In the genomic region with DNA sequence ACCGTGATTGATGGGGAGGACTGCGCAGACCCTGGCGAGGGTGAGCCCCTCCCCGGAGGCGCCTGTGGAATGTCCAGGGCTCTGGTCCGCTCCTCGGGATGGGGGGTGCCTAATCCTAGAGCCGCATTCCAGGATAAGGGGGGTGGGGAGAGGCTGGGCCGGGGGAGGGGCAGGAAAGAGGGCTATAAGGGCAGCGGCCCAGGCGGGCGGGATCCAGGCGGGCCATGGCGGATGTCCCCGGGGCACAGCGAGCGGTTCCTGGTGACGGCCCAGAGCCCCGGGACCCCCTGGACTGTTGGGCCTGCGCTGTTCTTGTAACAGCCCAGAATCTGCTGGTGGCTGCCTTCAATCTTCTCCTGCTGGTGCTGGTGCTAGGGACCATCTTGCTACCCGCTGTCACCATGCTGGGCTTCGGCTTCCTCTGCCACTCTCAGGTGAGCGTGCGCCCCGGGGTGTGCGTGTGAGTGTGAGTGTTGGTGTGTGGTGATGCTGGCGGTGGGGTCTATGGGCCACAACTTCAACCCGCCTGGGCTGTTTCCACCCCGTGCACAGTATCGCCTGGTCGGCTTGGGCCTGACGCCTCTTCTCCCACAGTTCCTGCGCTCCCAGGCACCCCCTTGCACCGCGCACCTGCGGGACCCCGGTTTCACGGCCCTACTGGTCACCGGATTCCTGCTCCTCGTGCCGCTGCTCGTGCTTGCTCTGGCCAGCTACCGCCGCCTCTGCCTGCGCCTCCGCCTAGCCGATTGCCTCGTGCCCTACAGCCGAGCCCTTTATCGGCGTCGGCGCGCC, we compare ENCODE assay signal across 8 cellular contexts. TPM values are rescaled to one million over a fixed set of nuclear protein-coding genes. Genes with fewer than 3 reads are reported as not detected.
DNase-seq lines count a peak whose midpoint lies in the region; ATAC-seq, FAIRE-seq and TF ChIP-seq lines count a peak whose summit lies in the region.

A gene with protein sequence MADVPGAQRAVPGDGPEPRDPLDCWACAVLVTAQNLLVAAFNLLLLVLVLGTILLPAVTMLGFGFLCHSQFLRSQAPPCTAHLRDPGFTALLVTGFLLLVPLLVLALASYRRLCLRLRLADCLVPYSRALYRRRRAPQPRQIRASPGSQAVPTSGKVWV (plus strand): TSS at position 216 of the 792 bp plus-strand sequence. CDS start 9 bp downstream, at position 225.

- H3K4me3 ChIP-seq in cardiac muscle cell: peak within 1 kb of the TSS; percentile 58
- peak within 1 kb of the TSS in 1 of 2 donors; percentile 54 for H3K4me3 ChIP-seq in prostate gland

- POLR2A ChIA-PET in WTC11 (lab: Charles Lee): no interaction called here

- H3K27me3 Mint-ChIP-seq in WTC11 (ENCODE audit: low read depth): peaks cover 30% of the 10 kb centered on the region

- H3K36me3 Mint-ChIP-seq in WTC11: peaks cover 6% of the 10 kb centered on the region

- H3K27ac ChIP-seq in cardiac muscle cell: peak within 1 kb of the TSS; percentile 18
- H3K27ac ChIP-seq in prostate gland: peak within 1 kb of the TSS; percentile 80 to 92

- intact Hi-C loops in prostate gland (cut with DNase I): no loop called here

- no peak for ATAC-seq in WTC11

- H3K4me3 Mint-ChIP-seq in WTC11: peak within 1 kb of the TSS; percentile 63

- H3K36me3 ChIP-seq in cardiac muscle cell: peaks cover 16% of the 10 kb centered on the region
- peaks cover 0 to 10% of the 10 kb centered on the region in 2 donors for H3K36me3 ChIP-seq in prostate gland

- H3K27ac Mint-ChIP-seq in WTC11: no peak within 1 kb of the TSS

- no peak for TF ChIP-seq POLR2A in GM12891 (IDR thresholded peaks at IDR 0.05; ENCODE audit: low read depth, low read length)
- no peak for TF ChIP-seq POLR2A in prostate gland (IDR thresholded peaks at IDR 0.05)

- DNase-seq in GM12891 (ENCODE audit: insufficient read length, low spot score) (no peak), WTC11 (ENCODE audit: low spot score) (peak; percentile 72), cardiac muscle cell (ENCODE audit: low read depth in 1 of 2, low spot score in 1 of 2) (peak; percentile 27 to 87), prostate gland (ENCODE audit: low spot score) (no peak), NCI-H2081 treated with DMSO at 0.1 percent for 48 hours (lab: John Stamatoyannopoulos, UW) (no peak), NCI-H1105 (lab: John Stamatoyannopoulos, UW) (no peak), activated gamma-delta T cell treated with Interleukin-2 at 50 U/mL for 16 hours (no peak)
- DNase-seq in effector CD8-positive, alpha-beta T cell (lab: John Stamatoyannopoulos, UW): no peak

- H3K27me3 ChIP-seq in cardiac muscle cell: no peaks in the 10 kb centered on the region
- H3K27me3 ChIP-seq in prostate gland (replicated peaks; ENCODE audit: insufficient read depth): no peaks in the 10 kb centered on the region

- H3K4me1 Mint-ChIP-seq in WTC11: peaks cover 36% of the 10 kb centered on the region

- no peaks in the 10 kb centered on the region for H3K9me3 ChIP-seq in cardiac muscle cell (ENCODE audit: low read depth)
- no peaks in the 10 kb centered on the region for H3K9me3 ChIP-seq in prostate gland

- WGBS in prostate gland: 75% methylated on average over 54 of the region's 54 CpGs

- CTCF ChIA-PET in WTC11 (lab: Charles Lee): interaction anchor here (0.7 to 3.1 kb wide), 4 partner anchors 19 to 224 kb away, joined by 3 to 63 read pairs (median 12); a partner anchor contains a TSS

- TF ChIP-seq CTCF in WTC11 (IDR thresholded peaks at IDR 0.05) (no peak), cardiac muscle cell (IDR thresholded peaks at IDR 0.05; ENCODE audit: low read depth, low read length) (no peak), prostate gland (IDR thresholded peaks at IDR 0.05) (no peak)

- H3K4me1 ChIP-seq in cardiac muscle cell (ENCODE audit: low read depth) (peaks cover 27% of the 10 kb centered on the region), prostate gland (replicated peaks) (peaks cover 12% of the 10 kb centered on the region)

- no peak for FAIRE-seq in GM12891 (lab: Jason Lieb, UNC)

- no peaks in the 10 kb centered on the region for H3K9me3 Mint-ChIP-seq in WTC11

TF ChIP-seq in GM12891, 5 proteins besides CTCF, POLR2A, EP300 and RAD21:
- no peak for TF ChIP-seq TAF1 (IDR thresholded peaks at IDR 0.05; ENCODE audit: low read depth, low read length)
- TF ChIP-seq POLR2AphosphoS5 (IDR thresholded peaks at IDR 0.05; ENCODE audit: low read depth, low read length): 0 out of 2 replicates have a peak, but pooled peaks have one; percentile 33

TF ChIP-seq in WTC11, 78 proteins besides CTCF, POLR2A, EP300 and RAD21 (continues in another document):
- TF ChIP-seq TEAD1 (CRISPR knock-in tag; IDR thresholded peaks at IDR 0.05) (0 out of 2 replicates have a peak, but pooled peaks have one; percentile 9), ZNF423 (CRISPR knock-in tag; IDR thresholded peaks at IDR 0.05) (peak; percentile 35; the same call in 1 of the 2 replicates), ZNF138 (CRISPR knock-in tag; conservative IDR thresholded peaks at IDR 0.05) (no peak), RORB (CRISPR knock-in tag; IDR thresholded peaks at IDR 0.05) (no peak), SP1 (CRISPR knock-in tag; conservative IDR thresholded peaks at IDR 0.05) (peak; percentile 55; the same call in 1 of the 2 replicates), CBFB (CRISPR knock-in tag; IDR thresholded peaks at IDR 0.05; ENCODE audit: low read depth) (no peak), TP53 (CRISPR knock-in tag; IDR thresholded peaks at IDR 0.05) (no peak; the same call in 1 of the 2 replicates), CREB1 (CRISPR knock-in tag; IDR thresholded peaks at IDR 0.05) (no peak), NR1H2 (CRISPR knock-in tag; IDR thresholded peaks at IDR 0.05) (no peak), ZNF263 (CRISPR knock-in tag; IDR thresholded peaks at IDR 0.05; ENCODE audit: low read depth) (no peak), RELA (CRISPR knock-in tag; IDR thresholded peaks at IDR 0.05; ENCODE audit: borderline replicate concordance) (peak; percentile 22; the same call in 1 of the 2 replicates), OVOL2 (CRISPR knock-in tag; IDR thresholded peaks at IDR 0.05; ENCODE audit: borderline replicate concordance) (no peak)
- TF ChIP-seq, protein P1, sequence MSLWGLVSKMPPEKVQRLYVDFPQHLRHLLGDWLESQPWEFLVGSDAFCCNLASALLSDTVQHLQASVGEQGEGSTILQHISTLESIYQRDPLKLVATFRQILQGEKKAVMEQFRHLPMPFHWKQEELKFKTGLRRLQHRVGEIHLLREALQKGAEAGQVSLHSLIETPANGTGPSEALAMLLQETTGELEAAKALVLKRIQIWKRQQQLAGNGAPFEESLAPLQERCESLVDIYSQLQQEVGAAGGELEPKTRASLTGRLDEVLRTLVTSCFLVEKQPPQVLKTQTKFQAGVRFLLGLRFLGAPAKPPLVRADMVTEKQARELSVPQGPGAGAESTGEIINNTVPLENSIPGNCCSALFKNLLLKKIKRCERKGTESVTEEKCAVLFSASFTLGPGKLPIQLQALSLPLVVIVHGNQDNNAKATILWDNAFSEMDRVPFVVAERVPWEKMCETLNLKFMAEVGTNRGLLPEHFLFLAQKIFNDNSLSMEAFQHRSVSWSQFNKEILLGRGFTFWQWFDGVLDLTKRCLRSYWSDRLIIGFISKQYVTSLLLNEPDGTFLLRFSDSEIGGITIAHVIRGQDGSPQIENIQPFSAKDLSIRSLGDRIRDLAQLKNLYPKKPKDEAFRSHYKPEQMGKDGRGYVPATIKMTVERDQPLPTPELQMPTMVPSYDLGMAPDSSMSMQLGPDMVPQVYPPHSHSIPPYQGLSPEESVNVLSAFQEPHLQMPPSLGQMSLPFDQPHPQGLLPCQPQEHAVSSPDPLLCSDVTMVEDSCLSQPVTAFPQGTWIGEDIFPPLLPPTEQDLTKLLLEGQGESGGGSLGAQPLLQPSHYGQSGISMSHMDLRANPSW (CRISPR knock-in tag; conservative IDR thresholded peaks at IDR 0.05; ENCODE audit: low read depth): no peak
- TF ChIP-seq, protein P2, sequence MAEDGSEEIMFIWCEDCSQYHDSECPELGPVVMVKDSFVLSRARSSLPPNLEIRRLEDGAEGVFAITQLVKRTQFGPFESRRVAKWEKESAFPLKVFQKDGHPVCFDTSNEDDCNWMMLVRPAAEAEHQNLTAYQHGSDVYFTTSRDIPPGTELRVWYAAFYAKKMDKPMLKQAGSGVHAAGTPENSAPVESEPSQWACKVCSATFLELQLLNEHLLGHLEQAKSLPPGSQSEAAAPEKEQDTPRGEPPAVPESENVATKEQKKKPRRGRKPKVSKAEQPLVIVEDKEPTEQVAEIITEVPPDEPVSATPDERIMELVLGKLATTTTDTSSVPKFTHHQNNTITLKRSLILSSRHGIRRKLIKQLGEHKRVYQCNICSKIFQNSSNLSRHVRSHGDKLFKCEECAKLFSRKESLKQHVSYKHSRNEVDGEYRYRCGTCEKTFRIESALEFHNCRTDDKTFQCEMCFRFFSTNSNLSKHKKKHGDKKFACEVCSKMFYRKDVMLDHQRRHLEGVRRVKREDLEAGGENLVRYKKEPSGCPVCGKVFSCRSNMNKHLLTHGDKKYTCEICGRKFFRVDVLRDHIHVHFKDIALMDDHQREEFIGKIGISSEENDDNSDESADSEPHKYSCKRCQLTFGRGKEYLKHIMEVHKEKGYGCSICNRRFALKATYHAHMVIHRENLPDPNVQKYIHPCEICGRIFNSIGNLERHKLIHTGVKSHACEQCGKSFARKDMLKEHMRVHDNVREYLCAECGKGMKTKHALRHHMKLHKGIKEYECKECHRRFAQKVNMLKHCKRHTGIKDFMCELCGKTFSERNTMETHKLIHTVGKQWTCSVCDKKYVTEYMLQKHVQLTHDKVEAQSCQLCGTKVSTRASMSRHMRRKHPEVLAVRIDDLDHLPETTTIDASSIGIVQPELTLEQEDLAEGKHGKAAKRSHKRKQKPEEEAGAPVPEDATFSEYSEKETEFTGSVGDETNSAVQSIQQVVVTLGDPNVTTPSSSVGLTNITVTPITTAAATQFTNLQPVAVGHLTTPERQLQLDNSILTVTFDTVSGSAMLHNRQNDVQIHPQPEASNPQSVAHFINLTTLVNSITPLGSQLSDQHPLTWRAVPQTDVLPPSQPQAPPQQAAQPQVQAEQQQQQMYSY (CRISPR knock-in tag; IDR thresholded peaks at IDR 0.05): no peak
- TF ChIP-seq, protein P3, sequence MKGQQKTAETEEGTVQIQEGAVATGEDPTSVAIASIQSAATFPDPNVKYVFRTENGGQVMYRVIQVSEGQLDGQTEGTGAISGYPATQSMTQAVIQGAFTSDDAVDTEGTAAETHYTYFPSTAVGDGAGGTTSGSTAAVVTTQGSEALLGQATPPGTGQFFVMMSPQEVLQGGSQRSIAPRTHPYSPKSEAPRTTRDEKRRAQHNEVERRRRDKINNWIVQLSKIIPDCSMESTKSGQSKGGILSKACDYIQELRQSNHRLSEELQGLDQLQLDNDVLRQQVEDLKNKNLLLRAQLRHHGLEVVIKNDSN (CRISPR knock-in tag; IDR thresholded peaks at IDR 0.05): 0 out of 2 replicates have a peak, but pooled peaks have one; percentile 22

RNA-seq across cellular contexts. Expression of the gene that starts here (rescaled TPM):
- 1.1 TPM for polyA plus RNA-seq in GM12891 (2012; ENCODE audit: low read depth, missing spikeins)
- total RNA-seq in WTC11 (2021) (2.9 to 3.9 TPM (median 3.6 TPM) in 3 replicates), cardiac muscle cell (27.4 and 51.2 TPM in 2 replicates), prostate gland (10 to 100 TPM; 11.1 to 15.7 TPM)
- 31.3 and 66.1 TPM in 2 replicates for polyA plus RNA-seq in cardiac muscle cell

Comparison
In these comparisons a context has a peak if more than half of its experiments do, and no peak if none do; other contexts are left out.
1. DNase-seq: peak in WTC11 (single experiment) and cardiac muscle cell (2 of 2); none in GM12891 (single experiment), prostate gland (single experiment), effector CD8-positive, alpha-beta T cell (single experiment), NCI-H2081 treated with DMSO at 0.1 percent for 48 hours (single experiment), NCI-H1105 (single experiment) and activated gamma-delta T cell treated with Interleukin-2 at 50 U/mL for 16 hours (single experiment).